In genomic region chr4:168711197-168712120, GRCh38 we compare ENCODE assay signal across 10 cellular contexts.
DNase-seq lines count a peak whose midpoint lies in the region; ATAC-seq and TF ChIP-seq lines count a peak whose summit lies in the region.
"Had no signal": no experiment of that assay in that cellular context is flagged by ENCODE, and none has a peak within 500 bp of the region (broad histone marks: within the 10 kb centered on the region; RNA-seq: fewer than 3 reads in every experiment).

No MANE protein-coding gene starts in this region.

- H3K9me1 ChIP-seq in IMR-90 (ENCODE audit: insufficient read depth, low read length) = peaks cover 3% of the 10 kb centered on the region; the same call in 1 of the 2 replicates

- H3K9me3 ChIP-seq in IMR-90 (ENCODE audit: control insufficient read depth, insufficient read depth, low read length) = no peaks in the 10 kb centered on the region
- H3K9me3 ChIP-seq in esophagus (ENCODE audit: control insufficient read depth in 2 of 2, insufficient read depth in 1 of 2, low read depth in 1 of 2, low read length in 1 of 2) = no peaks in the 10 kb centered on the region
- H3K9me3 ChIP-seq in psoas muscle = no peaks in the 10 kb centered on the region

- peak overlapping the region in 1 of 2 experiments; percentile 42; a peak in 1 of 4 replicates for H4K8ac ChIP-seq in IMR-90 (ENCODE audit: low read depth in 2 of 2, low read length in 2 of 2)

- H2BK15ac ChIP-seq in IMR-90 (ENCODE audit: low read depth, low read length) = peak overlapping the region; percentile 35; the same call in 1 of the 3 replicates

- H3K36me3 Mint-ChIP-seq in endothelial cell (ENCODE audit: low read depth, unreplicated experiment) = no peaks in the 10 kb centered on the region

- TF ChIP-seq CTCF in IMR-90 (conservative IDR thresholded peaks at IDR 0.05; ENCODE audit: low read depth, low read length) (no peak), psoas muscle (IDR thresholded peaks at IDR 0.05) (no peak), endothelial cell (IDR thresholded peaks at IDR 0.05; ENCODE audit: unreplicated experiment) (no peak)

- POLR2A ChIA-PET in IMR-90 (lab: Charles Lee; ENCODE audit: unreplicated experiment) = interaction anchor here (0.6 kb wide), 1 partner anchor 203 kb away, joined by 3 read pairs; no protein-coding TSS in a partner anchor

- H4K20me1 ChIP-seq in IMR-90 (ENCODE audit: insufficient read depth, low read length) = no peaks in the 10 kb centered on the region

- 70% methylated on average over 4 of the region's 11 CpGs; no CpG with 5 or more reads in 1 of the 2 experiments for WGBS in IMR-90 (ENCODE audit: extremely low coverage in 2 of 2, insufficient read length in 1 of 2), 2 experiments
- WGBS in esophagus, 2 donors = 61 to 69% methylated on average over 11 of the region's 11 CpGs
- WGBS in psoas muscle, 3 donors = 18 to 29% (median 21%) methylated on average over 11 of the region's 11 CpGs

- H3K27me3 ChIP-seq in IMR-90 (ENCODE audit: control insufficient read depth, insufficient read depth, low read length) = no peaks in the 10 kb centered on the region
- no peaks in the 10 kb centered on the region for H3K27me3 ChIP-seq in esophagus (ENCODE audit: control insufficient read depth in 1 of 2, insufficient read depth in 2 of 2, low read length in 2 of 2)
- no peaks in the 10 kb centered on the region for H3K27me3 ChIP-seq in psoas muscle (ENCODE audit: insufficient read depth in 3 of 3, low read length in 2 of 3)

- H3K18ac ChIP-seq in IMR-90 (ENCODE audit: low read depth, low read length) = peak overlapping the region; percentile 78; the same call in 1 of the 2 replicates

- H3K27ac ChIP-seq in IMR-90 (ENCODE audit: insufficient read depth, low read length) (no peak overlapping the region), esophagus (ENCODE audit: low read depth in 2 of 2, low read length in 1 of 2) (peak overlapping the region; percentile 36 to 45), psoas muscle (peak overlapping the region; percentile 38), substantia nigra (ENCODE audit: low read depth, low read length, poor library complexity, severe bottlenecking) (no peak overlapping the region)

- no peaks in the 10 kb centered on the region for H3K27me3 Mint-ChIP-seq in endothelial cell (ENCODE audit: unreplicated experiment)

- BruUV-seq in IMR-90 (replicated peaks; lab: Mats Ljungman, UMichigan) = no TSS peak

- peak overlapping the region; percentile 59; the same call in 1 of the 2 replicates for H3K4ac ChIP-seq in IMR-90 (ENCODE audit: low read depth, low read length)

- H3K9ac ChIP-seq in IMR-90 (ENCODE audit: low read depth, low read length) = no peak overlapping the region

- H3K9me3 Mint-ChIP-seq in endothelial cell (ENCODE audit: unreplicated experiment) = no peaks in the 10 kb centered on the region
- H3K9me3 Mint-ChIP-seq: H9 had no signal

- peak overlapping the region; percentile 57; the same call in 1 of the 2 replicates for H4K5ac ChIP-seq in IMR-90 (ENCODE audit: low read depth, low read length)

- no peak overlapping the region for H3K4me2 ChIP-seq in IMR-90 (ENCODE audit: low read depth, low read length)

- TF ChIP-seq RAD21 in IMR-90 (IDR thresholded peaks at IDR 0.05; ENCODE audit: low read length) = no peak

- H2BK20ac ChIP-seq in IMR-90 (ENCODE audit: low read depth, low read length) = peak overlapping the region; percentile 65; the same call in 1 of the 2 replicates

- intact Hi-C loops in IMR-90 (cut with micrococcal nuclease) (loop anchor here (2.0 to 5.0 kb wide), 4 partner anchors 127 to 205 kb away; no protein-coding TSS in a partner anchor), psoas muscle (cut with DNase I) (loop anchor here (2.0 to 5.0 kb wide), 3 partner anchors 203 to 561 kb away; partner anchors contain the start of gene SH3RF1 (in 1 of the 2))

- H3K36me3 ChIP-seq in IMR-90 (ENCODE audit: control insufficient read depth, insufficient read depth, low read length) = no peaks in the 10 kb centered on the region; the same call in 1 of the 2 replicates
- H3K36me3 ChIP-seq in esophagus (ENCODE audit: control insufficient read depth in 2 of 2, insufficient read depth in 2 of 2, low read length in 1 of 2) = no peaks in the 10 kb centered on the region
- H3K36me3 ChIP-seq in psoas muscle (ENCODE audit: insufficient read depth in 1 of 2, low read depth in 1 of 2) = peaks cover 0 to 14% of the 10 kb centered on the region in 2 donors

- H3K23ac ChIP-seq in IMR-90 (ENCODE audit: low read depth, low read length) = peak overlapping the region; percentile 19; the same call in 1 of the 2 replicates

- CTCF ChIA-PET in IMR-90 (lab: Yijun Ruan, JAX) = interaction anchor here (0.5 to 2.0 kb wide), 10 partner anchors 12 to 212 kb away, joined by 3 to 10 read pairs (median 4); no protein-coding TSS in a partner anchor

- H3K4me1 Mint-ChIP-seq in endothelial cell (ENCODE audit: unreplicated experiment) = no peaks in the 10 kb centered on the region

- peaks cover 11% of the 10 kb centered on the region for H3K4me1 ChIP-seq in IMR-90 (ENCODE audit: control insufficient read depth, insufficient read depth, low read length)
- H3K4me1 ChIP-seq in esophagus (ENCODE audit: control insufficient read depth in 2 of 2, insufficient read depth in 2 of 2, low read length in 1 of 2) = no peaks in the 10 kb centered on the region
- H3K4me1 ChIP-seq in psoas muscle = peaks cover 22% of the 10 kb centered on the region

- H2AK5ac ChIP-seq in IMR-90 (ENCODE audit: low read depth, low read length) = peak overlapping the region; percentile 46; the same call in 1 of the 2 replicates

- H3K14ac ChIP-seq in IMR-90 (replicated peaks; ENCODE audit: low read depth, low read length) = peak overlapping the region; percentile 49

- peak overlapping the region; percentile 52; the same call in 1 of the 2 replicates for H4K91ac ChIP-seq in IMR-90 (ENCODE audit: insufficient read depth, low read depth, low read length)

- H2AFZ ChIP-seq in IMR-90 (replicated peaks; ENCODE audit: low read length, poor library complexity) = no peak overlapping the region

- in situ Hi-C loops in IMR-90 (cut with MboI; ENCODE audit: low sequenced_read_pairs) = loop anchor here (5.0 kb wide), 1 partner anchor 206 kb away; no protein-coding TSS in a partner anchor

- DNase-seq in CD1c-positive myeloid dendritic cell (ENCODE audit: extremely low spot score) = peak; percentile 48
- peak; percentile 44 for DNase-seq in IMR-90
- DNase-seq in psoas muscle = peak in 1 of 2 donors; percentile 26
- no peak for DNase-seq in substantia nigra (lab: John Stamatoyannopoulos, UW)
- no peak for DNase-seq in endothelial cell (ENCODE audit: low spot score)
- DNase-seq: H9 had no signal

- H2BK120ac ChIP-seq in IMR-90 (ENCODE audit: low read depth, low read length) = peak overlapping the region; percentile 38

- no peak for ATAC-seq in IMR-90 (ENCODE audit: low read depth)
- peak; percentile 38 to 59 (median 52) for ATAC-seq in psoas muscle
- ATAC-seq in GM19035 (IDR thresholded peaks at IDR 0.05; ENCODE audit: unreplicated experiment) = no peak
- no peak for ATAC-seq in GM21528 (IDR thresholded peaks at IDR 0.05; ENCODE audit: low FRiP score, unreplicated experiment)

- H3K27ac Mint-ChIP-seq in endothelial cell (ENCODE audit: unreplicated experiment) = no peak overlapping the region
- H3K27ac Mint-ChIP-seq: H9 had no signal

- peak overlapping the region; percentile 11 for H2BK5ac ChIP-seq in IMR-90 (ENCODE audit: low read depth, low read length, poor library complexity, severe bottlenecking)

- no peak overlapping the region for H2AK9ac ChIP-seq in IMR-90 (replicated peaks; ENCODE audit: low read depth, low read length, poor library complexity)

- no peak overlapping the region for H3K56ac ChIP-seq in IMR-90 (ENCODE audit: extremely low read depth, insufficient read depth, low read length)

- no peak overlapping the region for H3K4me3 Mint-ChIP-seq in endothelial cell (ENCODE audit: unreplicated experiment)
- H3K4me3 Mint-ChIP-seq: H9 had no signal

- TF ChIP-seq POLR2A in IMR-90 (IDR thresholded peaks at IDR 0.05; ENCODE audit: low read depth, low read length) = no peak

- dilution Hi-C loops in IMR-90 (cut with HindIII; ENCODE audit: low sequenced_read_pairs, unreplicated experiment) = no loop called here

- H3K4me3 ChIP-seq in IMR-90 (ENCODE audit: insufficient read depth, low read depth, low read length) = no peak overlapping the region
- H3K4me3 ChIP-seq in esophagus (ENCODE audit: low read depth in 1 of 2, low read length in 2 of 2) = no peak overlapping the region
- H3K4me3 ChIP-seq in psoas muscle = no peak overlapping the region
- H3K4me3 ChIP-seq: skin epidermis had no signal

- H3K79me1 ChIP-seq in IMR-90 (ENCODE audit: low read depth in 1 of 2, low read length in 2 of 2) = no peaks in the 10 kb centered on the region

TF ChIP-seq in IMR-90, 13 proteins besides CTCF, POLR2A, EP300 and RAD21:
- TF ChIP-seq BHLHE40 (IDR thresholded peaks at IDR 0.05; ENCODE audit: low read depth, low read length) (no peak), CEBPB (IDR thresholded peaks at IDR 0.05; ENCODE audit: low read depth, low read length) (0 out of 2 replicates have a peak, but pooled peaks have one; percentile 25)

Comparison
In these comparisons a context has a peak if more than half of its experiments do, and no peak if none do; other contexts are left out.
1. DNase-seq: peak in CD1c-positive myeloid dendritic cell (single experiment) and IMR-90 (single experiment); none in substantia nigra (0 of 49) and endothelial cell (single experiment).
2. ATAC-seq: peak in psoas muscle (4 of 4); none in IMR-90 (single experiment), GM19035 (single experiment) and GM21528 (single experiment).
3. H3K27ac ChIP-seq: peak in esophagus (2 of 2) and psoas muscle (single experiment); none in IMR-90 (single experiment) and substantia nigra (single experiment).